10 cellular contexts compared by ENCODE assay signal in the genomic region with DNA sequence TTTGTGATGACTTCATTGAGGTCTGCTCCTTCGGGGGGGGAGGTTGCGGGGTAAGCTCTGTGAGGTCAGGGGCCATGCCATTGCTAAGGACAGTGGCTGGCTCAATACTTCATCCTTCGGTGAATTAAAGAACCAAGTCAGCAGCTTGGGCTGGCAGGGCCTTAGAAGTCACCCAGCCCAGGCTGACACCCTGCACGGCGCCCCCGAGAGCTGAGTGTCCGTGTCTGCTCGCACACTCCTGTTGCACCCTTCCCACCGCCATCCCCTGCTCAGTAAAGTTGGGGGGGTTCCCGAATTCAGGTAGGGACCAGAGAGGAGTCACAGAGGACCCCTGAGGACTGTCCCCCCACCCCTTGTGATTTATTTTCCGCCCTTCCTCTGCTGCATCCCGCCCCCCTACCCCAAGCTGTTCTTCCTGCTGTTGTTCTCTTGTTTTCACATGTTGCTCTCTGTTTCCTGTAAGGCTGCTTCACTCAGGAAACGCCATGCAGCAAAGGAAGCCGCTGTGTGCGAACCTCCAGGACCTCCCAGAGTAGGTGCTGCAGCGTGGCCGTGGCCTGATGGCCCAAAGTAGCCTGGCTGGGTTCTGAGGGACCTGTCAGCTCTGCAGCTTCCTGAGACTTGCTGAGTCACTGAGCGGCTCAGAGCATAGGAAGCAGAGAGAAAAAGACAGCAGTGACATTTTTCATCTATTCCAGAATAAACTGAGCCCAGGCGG. TPM values are rescaled to one million over a fixed set of nuclear protein-coding genes. Genes with fewer than 3 reads are reported as not detected.
DNase-seq lines count a peak whose midpoint lies in the region; ATAC-seq and TF ChIP-seq lines count a peak whose summit lies in the region.
"Had no signal": no experiment of that assay in that cellular context is flagged by ENCODE, and none has a peak within 500 bp of the region (broad histone marks: within the 10 kb centered on the region; RNA-seq: fewer than 3 reads in every experiment).

No MANE protein-coding gene starts in this region.

- H3K36me3 Mint-ChIP-seq in activated naive CD8-positive, alpha-beta T cell = peaks cover 2% of the 10 kb centered on the region

- H3K27me3 Mint-ChIP-seq in activated naive CD8-positive, alpha-beta T cell = no peaks in the 10 kb centered on the region

- H3K9me3 ChIP-seq in mucosa of descending colon = no peaks in the 10 kb centered on the region
- no peaks in the 10 kb centered on the region for H3K9me3 ChIP-seq in vagina
- H3K9me3 ChIP-seq: SJCRH30 had no signal

- H3K9me3 Mint-ChIP-seq in activated naive CD8-positive, alpha-beta T cell (ENCODE audit: low read depth) = no peaks in the 10 kb centered on the region

- peak overlapping the region; percentile 61 for H3K27ac ChIP-seq in vagina
- H3K27ac ChIP-seq: epithelial cell of prostate, SJCRH30 had no signal

- H3K4me1 Mint-ChIP-seq in activated naive CD8-positive, alpha-beta T cell (ENCODE audit: low read depth) = peaks cover 43% of the 10 kb centered on the region

- peak overlapping the region; percentile 83 for H3K4me3 Mint-ChIP-seq in activated naive CD8-positive, alpha-beta T cell

- TF ChIP-seq CTCF in mucosa of descending colon (IDR thresholded peaks at IDR 0.05) (no peak), vagina (IDR thresholded peaks at IDR 0.05) (no peak)

- intact Hi-C loops in mucosa of descending colon (cut with DNase I, micrococcal nuclease) (no loop called here), vagina (cut with DNase I) (no loop called here)

- peaks cover 22% of the 10 kb centered on the region for H3K4me1 ChIP-seq in mucosa of descending colon (ENCODE audit: low read depth)
- H3K4me1 ChIP-seq in vagina = peaks cover 31% of the 10 kb centered on the region
- H3K4me1 ChIP-seq: SJCRH30 had no signal

- H3K4me3 ChIP-seq in mucosa of descending colon (no peak overlapping the region), vagina (no peak overlapping the region)
- H3K4me3 ChIP-seq: SJCRH30 had no signal

- H3K27ac Mint-ChIP-seq in activated naive CD8-positive, alpha-beta T cell = peak overlapping the region; percentile 98

- DNase-seq in activated CD4-positive, CD25-positive, alpha-beta regulatory T cell (lab: John Stamatoyannopoulos, UW) = no peak
- DNase-seq in mucosa of descending colon (peak in 2 of 3 donors; percentile 35 to 70), vagina (ENCODE audit: extremely low spot score in 2 of 2) (no peak), NCI-H1105 (lab: John Stamatoyannopoulos, UW) (no peak)

- H3K36me3 ChIP-seq in mucosa of descending colon (ENCODE audit: low read depth) = no peaks in the 10 kb centered on the region
- H3K36me3 ChIP-seq in vagina = no peaks in the 10 kb centered on the region
- H3K36me3 ChIP-seq: SJCRH30 had no signal

- peak; percentile 67 to 71 for ATAC-seq in activated CD4-positive, CD25-positive, alpha-beta regulatory T cell treated with anti-CD3 and anti-CD28 coated beads, Interleukin-2, amount 50 U/mL, for 24 hours
- peak; percentile 6 for ATAC-seq in mucosa of descending colon
- no peak for ATAC-seq in HG03025 (IDR thresholded peaks at IDR 0.05; ENCODE audit: low FRiP score, unreplicated experiment)
- ATAC-seq in GM21825 (IDR thresholded peaks at IDR 0.05; ENCODE audit: unreplicated experiment) = no peak

- H3K27me3 ChIP-seq in vagina = no peaks in the 10 kb centered on the region
- H3K27me3 ChIP-seq: SJCRH30 had no signal

- no peak for TF ChIP-seq POLR2A in vagina (IDR thresholded peaks at IDR 0.05)

RNA-seq across cellular contexts. Expression of a gene that starts 14.4 kb away (rescaled TPM):
- total RNA-seq in mucosa of descending colon (10 to 100 TPM in 1 of 3 donors, 1 to 10 TPM in 2; 1.8 to 12.0 (median 3.6) TPM), vagina (3.7 TPM)

RNA-seq across cellular contexts. Expression of a gene that starts 21.7 kb away (rescaled TPM):
- 1 to 10 TPM; 1.1 to 1.5 (median 1.3) TPM for total RNA-seq in mucosa of descending colon
- total RNA-seq in vagina = not detected

RNA-seq across cellular contexts. Expression of a gene that starts 45.0 kb away (rescaled TPM):
- total RNA-seq in mucosa of descending colon = under 1 TPM in 1 of 3 donors, not detected in 2; 0.90 TPM
- total RNA-seq in vagina = not detected
- total RNA-seq: SJCRH30 had no signal

Comparison
In these comparisons a context has a peak if more than half of its experiments do, and no peak if none do; other contexts are left out.
1. ATAC-seq: peak in activated CD4-positive, CD25-positive, alpha-beta regulatory T cell treated with anti-CD3 and anti-CD28 coated beads, Interleukin-2, amount 50 U/mL, for 24 hours (2 of 2) and mucosa of descending colon (single experiment); none in HG03025 (single experiment) and GM21825 (single experiment).
2. DNase-seq: peak in mucosa of descending colon (2 of 3); none in activated CD4-positive, CD25-positive, alpha-beta regulatory T cell (0 of 4), vagina (0 of 2) and NCI-H1105 (single experiment).